ENCODE assay signal across 21 cellular contexts in the genomic region with DNA sequence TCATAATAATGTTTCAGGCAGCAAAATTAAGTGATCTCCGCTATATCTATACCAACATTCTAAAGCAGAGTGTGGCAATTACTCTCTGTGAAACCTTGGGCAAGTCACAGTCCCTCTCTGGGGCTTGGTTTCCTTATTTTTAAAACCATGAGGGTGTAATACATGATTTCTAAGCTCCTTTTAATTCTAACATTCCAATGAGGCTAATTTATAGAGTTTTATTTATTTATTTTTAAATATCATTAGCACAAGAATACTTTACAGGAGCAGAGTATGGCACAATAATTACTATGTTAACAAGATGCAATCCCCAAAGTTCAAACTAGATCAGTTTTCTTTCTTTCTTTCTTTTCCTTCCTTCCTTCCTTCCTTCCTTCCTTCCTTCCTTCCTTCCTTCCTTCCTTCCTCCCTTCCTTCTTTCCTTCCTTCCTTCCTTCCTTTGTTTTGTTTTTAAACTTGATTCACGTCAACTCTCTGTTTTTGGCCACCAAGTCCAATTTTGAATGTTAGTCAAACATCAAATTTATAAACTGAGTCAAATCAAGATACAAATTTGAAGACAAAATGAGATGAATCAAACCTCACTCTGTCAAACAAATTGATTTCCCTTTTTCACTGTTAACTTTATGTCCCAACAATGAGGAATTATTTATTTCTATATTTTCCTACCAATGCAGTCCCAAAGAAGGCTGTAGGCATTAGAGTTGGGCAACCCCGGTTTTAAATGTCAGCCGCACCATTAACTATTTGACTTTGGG. TPM values are rescaled to one million over a fixed set of nuclear protein-coding genes. Genes with fewer than 3 reads are reported as not detected.
"Had no signal": no experiment of that assay in that cellular context is flagged by ENCODE, and none has a peak within 500 bp of the region (broad histone marks: within the 10 kb centered on the region; RNA-seq: fewer than 3 reads in every experiment).

No MANE protein-coding gene starts in this region.

- H3K27ac Mint-ChIP-seq: nephron progenitor cell, WTC11 had no signal

- H3K9me3 Mint-ChIP-seq: activated CD4-positive, alpha-beta memory T cell treated with anti-CD3 and anti-CD28 coated beads, Interleukin-2, amount 10 ng/mL, durations not matched to agents 7 days and 5 days; WTC11 had no signal

- H2AFZ ChIP-seq: hepatocyte had no signal

- H3K4me3 ChIP-seq: hepatocyte, SJSA1, smooth muscle cell, tibial artery had no signal

- H3K4me2 ChIP-seq: hepatocyte, smooth muscle cell had no signal

- H3K27ac ChIP-seq: epithelial cell of prostate, foreskin keratinocyte, hepatocyte, SJSA1, tibial artery had no signal

- H3K4me1 Mint-ChIP-seq: nephron progenitor cell, WTC11 had no signal

- H3K36me3 Mint-ChIP-seq: WTC11 had no signal

- H3K4me1 ChIP-seq: foreskin keratinocyte, SJSA1, tibial artery had no signal

- H3K27me3 ChIP-seq: foreskin keratinocyte, hepatocyte, SJSA1, tibial artery had no signal

- H3K27me3 Mint-ChIP-seq: activated CD4-positive, alpha-beta memory T cell treated with anti-CD3 and anti-CD28 coated beads, Interleukin-2, amount 10 ng/mL, durations not matched to agents 7 days and 5 days had no signal

- H3K36me3 ChIP-seq: SJSA1, tibial artery had no signal

- H3K79me2 ChIP-seq: hepatocyte had no signal

- H3K9me3 ChIP-seq: SJSA1, tibial artery had no signal

- DNase-seq: activated CD4-positive, alpha-beta memory T cell treated with anti-CD3 and anti-CD28 coated beads, Interleukin-2, amount 10 ng/mL, durations not matched to agents 7 days and 5 days; activated CD4-positive, alpha-beta T cell treated with anti-CD3 and anti-CD28 coated beads for 4 hours; activated CD8-positive, alpha-beta memory T cell treated with anti-CD3 and anti-CD28 coated beads, Interleukin-2, amount 50 U/mL, for 4 hours; activated gamma-delta T cell treated with Interleukin-2 at 50 U/mL for 16 hours; amniotic stem cell; dermis blood vessel endothelial cell; foreskin keratinocyte; mesendoderm; nephron progenitor cell; nucleus accumbens; stimulated activated CD4-positive, alpha-beta T cell treated with anti-CD3 and anti-CD28 coated beads, Interleukin-4, amount 100 ng/mL, for 1 hour; stimulated activated naive CD4-positive, alpha-beta T cell; substantia nigra; tibial artery had no signal

- H3K4me3 Mint-ChIP-seq: activated CD4-positive, alpha-beta memory T cell treated with anti-CD3 and anti-CD28 coated beads, Interleukin-2, amount 10 ng/mL, durations not matched to agents 7 days and 5 days; nephron progenitor cell; WTC11 had no signal

- ATAC-seq: foreskin keratinocyte, sciatic nerve, WTC11 had no signal

RNA-seq across cellular contexts. Expression of a gene that starts 50.2 kb away (rescaled TPM):
- total RNA-seq: fibroblast of lung, foreskin keratinocyte, hepatocyte, SJSA1, smooth muscle cell had no signal
